In genomic region chr9:121071356-121071755, GRCh38 we compare ENCODE assay signal across 2 cellular contexts.
A peak's percentile ranks its signal among the peaks of the same experiment; 100 is the strongest.
TF ChIP-seq lines count a peak whose summit lies in the region.

No MANE protein-coding gene starts in this region.

TF ChIP-seq in IMR-90, 13 proteins besides CTCF, POLR2A, EP300 and RAD21:
- TF ChIP-seq BHLHE40 (IDR thresholded peaks at IDR 0.05; ENCODE audit: low read depth, low read length) (no peak), MAFK (IDR thresholded peaks at IDR 0.05; ENCODE audit: low read depth, low read length) (no peak), USF2 (IDR thresholded peaks at IDR 0.05; ENCODE audit: low read depth, low read length) (no peak), CHD1 (IDR thresholded peaks at IDR 0.05; ENCODE audit: low read depth, low read length) (no peak), FOS (IDR thresholded peaks at IDR 0.05; ENCODE audit: low read depth, low read length) (no peak), ELK1 (IDR thresholded peaks at IDR 0.05; ENCODE audit: borderline replicate concordance, low read depth, low read length) (no peak), NFE2L2 (IDR thresholded peaks at IDR 0.05; ENCODE audit: low read depth, low read length) (no peak), RCOR1 (IDR thresholded peaks at IDR 0.05; ENCODE audit: insufficient replicate concordance, low read length) (no peak), CEBPB (IDR thresholded peaks at IDR 0.05; ENCODE audit: low read depth, low read length) (no peak), SMC3 (IDR thresholded peaks at IDR 0.05; ENCODE audit: low read depth, low read length) (no peak), MXI1 (IDR thresholded peaks at IDR 0.05; ENCODE audit: borderline replicate concordance, low read depth, low read length) (no peak)
TF ChIP-seq in IMR-90: peak in this region for 0.

TF ChIP-seq in K562, 482 proteins besides CTCF, POLR2A, EP300 and RAD21:
- TF ChIP-seq ZNF121 (CRISPR knock-in tag; conservative IDR thresholded peaks at IDR 0.05) (peak; percentile 58; the same call in 1 of the 2 replicates), BCOR (IDR thresholded peaks at IDR 0.05) (peak; percentile 64; the same call in 1 of the 2 replicates), REST (CRISPR knock-in tag; IDR thresholded peaks at IDR 0.05; ENCODE audit: low read depth) (no peak)
